Comparison of ENCODE assay signal across 30 cellular contexts in genomic region chr13:84980571-84980970, GRCh38.
"Had no signal": no experiment of that assay in that cellular context is flagged by ENCODE, and none has a peak within 500 bp of the region (broad histone marks: within the 10 kb centered on the region; RNA-seq: fewer than 3 reads in every experiment).

No MANE protein-coding gene starts in this region.

- DNase-seq: activated B cell treated with CpG ODN at 0.5 μM for 24 hours; activated CD4-positive, alpha-beta T cell treated with anti-CD3 and anti-CD28 coated beads for 48 hours; activated CD4-positive, alpha-beta T cell treated with anti-CD3 and anti-CD28 coated beads, Interleukin-2, amount 50 U/mL, for 1 hour; activated CD4-positive, alpha-beta T cell treated with anti-CD3 and anti-CD28 coated beads, Interleukin-2, amount 50 U/mL, for 48 hours; activated CD8-positive, alpha-beta memory T cell treated with anti-CD3 and anti-CD28 coated beads for 24 hours; activated CD8-positive, alpha-beta T cell treated with anti-CD3 and anti-CD28 coated beads for 36 hours; activated effector memory CD4-positive, alpha-beta T cell treated with Interleukin-2 at 50 U/mL for 16 hours; activated gamma-delta T cell treated with Interleukin-2 at 50 U/mL for 16 hours; activated naive CD4-positive, alpha-beta T cell treated with anti-CD3 and anti-CD28 coated beads, Interleukin-2, amount 50 U/mL, for 16 hours; activated naive CD4-positive, alpha-beta T cell treated with Interleukin-2 at 50 U/mL for 16 hours; activated T-cell treated with anti-CD3 and anti-CD28 coated beads, Interleukin-2, amount 50 U/mL, for 4 hours; amniotic stem cell; anterior cingulate cortex; brain microvascular endothelial cell; effector CD4-positive, alpha-beta T cell; effector memory CD8-positive, alpha-beta T cell; esophagus squamous epithelium; foreskin melanocyte; heart right ventricle; T1000; WERI-Rb-1 had no signal

- H3K4me1 ChIP-seq: esophagus squamous epithelium, gastroesophageal sphincter, heart right ventricle had no signal

- H3K27me3 Mint-ChIP-seq: activated B cell treated with CpG ODN at 0.5 μM for 24 hours; activated CD8-positive, alpha-beta T cell treated with anti-CD3 and anti-CD28 coated beads for 36 hours; activated naive CD8-positive, alpha-beta T cell; activated T-helper 17 cell treated with anti-CD3 and anti-CD28 coated beads, Interleukin-2, amount 50 U/mL, for 72 hours; central memory CD8-positive, alpha-beta T cell; dendritic cell treated with granulocyte-macrophage colony-stimulating factor and Interleukin-4, amounts not matched to agents 40 ng/mL and 50 ng/mL, for 4 days; effector memory CD8-positive, alpha-beta T cell had no signal

- H3K36me3 Mint-ChIP-seq: activated naive CD8-positive, alpha-beta T cell had no signal

- H3K4me3 Mint-ChIP-seq: activated B cell treated with CpG ODN at 0.5 μM for 24 hours; activated CD8-positive, alpha-beta T cell treated with anti-CD3 and anti-CD28 coated beads for 36 hours; activated naive CD8-positive, alpha-beta T cell; activated T-cell treated with anti-CD3 and anti-CD28 coated beads, Interleukin-2, amount 50 U/mL, for 4 hours; activated T-helper 17 cell treated with anti-CD3 and anti-CD28 coated beads, Interleukin-2, amount 50 U/mL, for 72 hours; central memory CD8-positive, alpha-beta T cell; dendritic cell treated with granulocyte-macrophage colony-stimulating factor and Interleukin-4, amounts not matched to agents 40 ng/mL and 50 ng/mL, for 4 days; effector memory CD8-positive, alpha-beta T cell; T-helper 2 cell treated with Interferon-gamma antibody and Interleukin-4, amounts not matched to agents 5 μg/mL and 100 μg/mL, for 36 hours had no signal

- H3K4me3 ChIP-seq: coronary artery, esophagus squamous epithelium, gastroesophageal sphincter, heart right ventricle, hepatocyte had no signal

- ATAC-seq: activated CD4-positive, CD25-positive, alpha-beta regulatory T cell treated with anti-CD3 and anti-CD28 coated beads, Interleukin-2, amount 50 U/mL, for 24 hours; activated CD8-positive, alpha-beta T cell treated with anti-CD3 and anti-CD28 coated beads for 36 hours; activated T-cell treated with anti-CD3 and anti-CD28 coated beads, Interleukin-2, amount 50 U/mL, for 4 hours; activated T-helper 17 cell treated with anti-CD3 and anti-CD28 coated beads, Interleukin-2, amount 50 U/mL, for 72 hours; effector memory CD8-positive, alpha-beta T cell; gastroesophageal sphincter; heart right ventricle had no signal

- H2AFZ ChIP-seq: hepatocyte had no signal

- H3K27ac ChIP-seq: brain microvascular endothelial cell, coronary artery, esophagus squamous epithelium, gastroesophageal sphincter, heart right ventricle, hepatocyte, WERI-Rb-1 had no signal

- H3K36me3 ChIP-seq: brain microvascular endothelial cell, esophagus squamous epithelium, gastroesophageal sphincter, heart right ventricle, WERI-Rb-1 had no signal

- H3K79me2 ChIP-seq: hepatocyte had no signal

- H3K27ac Mint-ChIP-seq: activated B cell treated with CpG ODN at 0.5 μM for 24 hours; activated CD8-positive, alpha-beta T cell treated with anti-CD3 and anti-CD28 coated beads for 36 hours; activated naive CD8-positive, alpha-beta T cell; activated T-helper 17 cell treated with anti-CD3 and anti-CD28 coated beads, Interleukin-2, amount 50 U/mL, for 72 hours; dendritic cell treated with granulocyte-macrophage colony-stimulating factor and Interleukin-4, amounts not matched to agents 40 ng/mL and 50 ng/mL, for 4 days; effector memory CD8-positive, alpha-beta T cell; T-helper 2 cell treated with Interferon-gamma antibody and Interleukin-4, amounts not matched to agents 5 μg/mL and 100 μg/mL, for 36 hours had no signal

- H3K9me3 ChIP-seq: esophagus squamous epithelium, gastroesophageal sphincter, heart right ventricle had no signal

- H3K9me3 Mint-ChIP-seq: activated B cell treated with CpG ODN at 0.5 μM for 24 hours; activated CD8-positive, alpha-beta T cell treated with anti-CD3 and anti-CD28 coated beads for 36 hours; dendritic cell treated with granulocyte-macrophage colony-stimulating factor and Interleukin-4, amounts not matched to agents 40 ng/mL and 50 ng/mL, for 4 days had no signal

- H3K4me1 Mint-ChIP-seq: activated B cell treated with CpG ODN at 0.5 μM for 24 hours; activated T-helper 17 cell treated with anti-CD3 and anti-CD28 coated beads, Interleukin-2, amount 50 U/mL, for 72 hours; central memory CD8-positive, alpha-beta T cell had no signal

- H3K4me2 ChIP-seq: hepatocyte had no signal

- H3K27me3 ChIP-seq: brain microvascular endothelial cell, esophagus squamous epithelium, gastroesophageal sphincter, heart right ventricle, hepatocyte had no signal
